ENCODE assay signal across 9 cellular contexts in genomic region chr9:118612201-118612600, GRCh38.
"Had no signal": no experiment of that assay in that cellular context is flagged by ENCODE, and none has a peak within 500 bp of the region (broad histone marks: within the 10 kb centered on the region; RNA-seq: fewer than 3 reads in every experiment).

No MANE protein-coding gene starts in this region.

- H3K27ac Mint-ChIP-seq: GM23338, H9, HFFc6 had no signal

- H3K36me3 ChIP-seq: HAP-1 had no signal

- H3K4me1 ChIP-seq: HAP-1 had no signal

- FAIRE-seq: H1 had no signal

- H3K4me3 Mint-ChIP-seq: GM23338, H9, HFFc6 had no signal

- H3K27ac ChIP-seq: GM23248 had no signal

- H3K4me1 Mint-ChIP-seq: GM23338, H9 had no signal

- DNase-seq: GM23248, GOT3, H7, H9, HCEC 1CT, HFFc6 had no signal

- H3K4me3 ChIP-seq: GM23248, GM23338, HAP-1 had no signal

- H3K9me3 ChIP-seq: HAP-1 had no signal

- H3K4me2 ChIP-seq: GM23338 had no signal

- H3K9ac ChIP-seq: GM23248 had no signal
